In genomic region chr13:32586022-32586900, GRCh38 we compare ENCODE assay signal across 8 cellular contexts. TPM values are rescaled to one million over a fixed set of nuclear protein-coding genes. Genes with fewer than 3 reads are reported as not detected.
DNase-seq lines count a peak whose midpoint lies in the region; ATAC-seq and TF ChIP-seq lines count a peak whose summit lies in the region.

Gene PDS5B (plus strand): TSS chr13:32586452. CDS start chr13:32648773, 62,321 bp downstream.

- no peaks in the 10 kb centered on the region for H3K27me3 ChIP-seq in CD4-positive, alpha-beta T cell (ENCODE audit: control insufficient read depth, insufficient read depth, low read length)

- peak; percentile 87 to 96 (median 94) for DNase-seq in CD4-positive, alpha-beta T cell
- DNase-seq in NCI-H82 treated with DMSO at 0.1 percent for 48 hours (lab: John Stamatoyannopoulos, UW; ENCODE audit: unreplicated experiment) (peak; percentile 25), ecto neural progenitor cell (ENCODE audit: low spot score) (peak; percentile 96), lower leg skin (ENCODE audit: low spot score in 2 of 2) (peak; percentile 92 to 98)
- DNase-seq in activated CD4-positive, alpha-beta memory T cell treated with anti-CD3 and anti-CD28 coated beads, Interleukin-2, amount 10 ng/mL, durations not matched to agents 7 days and 5 days: peak; percentile 95
- DNase-seq in stimulated activated CD4-positive, alpha-beta T cell treated with anti-CD3 and anti-CD28 coated beads, Interleukin-4, amount 100 ng/mL, for 48 hours (ENCODE audit: low read depth in 2 of 2): peak; percentile 89 to 90

- intact Hi-C loops in CD4-positive, alpha-beta T cell (cut with DNase I, micrococcal nuclease): loop anchor here (1.0 to 10.0 kb wide), 10 partner anchors 48 to 1231 kb away; partner anchors contain the start of genes RFC3 (in 2 of the 2), BRCA2 (in 1 of the 2), N4BP2L1 (in 1 of the 2) and N4BP2L2 (in 1 of the 2)
- intact Hi-C loops in lower leg skin (cut with DNase I; ENCODE audit: low total_unique reads): loop anchor here (5.0 kb wide), 1 partner anchor 956 kb away; no protein-coding TSS in a partner anchor

- ATAC-seq in CD4-positive, alpha-beta T cell (ENCODE audit: poor library complexity): peak; percentile 91
- ATAC-seq in GM19438 (IDR thresholded peaks at IDR 0.05; ENCODE audit: low read depth, unreplicated experiment): peak; percentile 83
- peak; percentile 52 for ATAC-seq in HG03575 (IDR thresholded peaks at IDR 0.05; ENCODE audit: extremely low read depth, insufficient number of reproducible peaks, low FRiP score, unreplicated experiment)

- H3K27ac ChIP-seq in CD4-positive, alpha-beta T cell (ENCODE audit: low read depth, low read length): peak within 1 kb of the TSS; percentile 55

- H3K27ac Mint-ChIP-seq in CD4-positive, alpha-beta T cell: peak within 1 kb of the TSS; percentile 93
- peak within 1 kb of the TSS; percentile 92 for H3K27ac Mint-ChIP-seq in activated CD4-positive, alpha-beta memory T cell treated with anti-CD3 and anti-CD28 coated beads, Interleukin-2, amount 10 ng/mL, durations not matched to agents 7 days and 5 days

- no peaks in the 10 kb centered on the region for H3K27me3 Mint-ChIP-seq in CD4-positive, alpha-beta T cell
- peaks cover 3% of the 10 kb centered on the region for H3K27me3 Mint-ChIP-seq in activated CD4-positive, alpha-beta memory T cell treated with anti-CD3 and anti-CD28 coated beads, Interleukin-2, amount 10 ng/mL, durations not matched to agents 7 days and 5 days

- no peaks in the 10 kb centered on the region for H3K9me3 Mint-ChIP-seq in CD4-positive, alpha-beta T cell
- no peaks in the 10 kb centered on the region for H3K9me3 Mint-ChIP-seq in activated CD4-positive, alpha-beta memory T cell treated with anti-CD3 and anti-CD28 coated beads, Interleukin-2, amount 10 ng/mL, durations not matched to agents 7 days and 5 days

- TF ChIP-seq CTCF in CD4-positive, alpha-beta T cell (IDR thresholded peaks at IDR 0.05): peak; percentile 55
- TF ChIP-seq CTCF in lower leg skin (IDR thresholded peaks at IDR 0.05): peak in 1 of 3 donors; percentile 11

- 0 to 1% methylated on average over 51 to 53 of the region's 97 CpGs for WGBS in lower leg skin, 2 donors

- no peak for TF ChIP-seq POLR2A in lower leg skin (IDR thresholded peaks at IDR 0.05)

- H3K36me3 Mint-ChIP-seq in CD4-positive, alpha-beta T cell (ENCODE audit: low read depth): peaks cover 13% of the 10 kb centered on the region
- H3K36me3 Mint-ChIP-seq in activated CD4-positive, alpha-beta memory T cell treated with anti-CD3 and anti-CD28 coated beads, Interleukin-2, amount 10 ng/mL, durations not matched to agents 7 days and 5 days (ENCODE audit: low read depth): peaks cover 10% of the 10 kb centered on the region

- peaks cover 42% of the 10 kb centered on the region for H3K4me1 Mint-ChIP-seq in CD4-positive, alpha-beta T cell (ENCODE audit: low read depth)
- H3K4me1 Mint-ChIP-seq in activated CD4-positive, alpha-beta memory T cell treated with anti-CD3 and anti-CD28 coated beads, Interleukin-2, amount 10 ng/mL, durations not matched to agents 7 days and 5 days: peaks cover 40% of the 10 kb centered on the region

- H3K4me3 Mint-ChIP-seq in CD4-positive, alpha-beta T cell: peak within 1 kb of the TSS; percentile 97
- peak within 1 kb of the TSS; percentile 93 for H3K4me3 Mint-ChIP-seq in activated CD4-positive, alpha-beta memory T cell treated with anti-CD3 and anti-CD28 coated beads, Interleukin-2, amount 10 ng/mL, durations not matched to agents 7 days and 5 days

- CTCF ChIA-PET in CD4-positive, alpha-beta T cell (lab: Charles Lee): interaction anchor here (0.7 to 6.9 kb wide), 25 partner anchors 12 to 1591 kb away, joined by 3 to 111 read pairs (median 4); partner anchors contain the start of genes N4BP2L1 and N4BP2L2
- CTCF ChIA-PET in activated CD4-positive, alpha-beta memory T cell treated with anti-CD3 and anti-CD28 coated beads, Interleukin-2, amount 10 ng/mL, durations not matched to agents 7 days and 5 days (lab: Charles Lee): interaction anchor here (0.5 to 4.4 kb wide), 50 partner anchors 9 to 1200 kb away, joined by 3 to 52 read pairs (median 4); partner anchors contain the start of genes BRCA2, N4BP2L2 and ZAR1L

- peak within 1 kb of the TSS; percentile 69 for H3K4me3 ChIP-seq in lower leg skin (ENCODE audit: low read depth, poor library complexity, severe bottlenecking)

- no peaks in the 10 kb centered on the region for H3K9me3 ChIP-seq in CD4-positive, alpha-beta T cell (ENCODE audit: control insufficient read depth, low read length)

- POLR2A ChIA-PET in CD4-positive, alpha-beta T cell (lab: Charles Lee): interaction anchor here (0.6 to 2.9 kb wide), 21 partner anchors 48 to 957 kb away, joined by 3 to 35 read pairs (median 6); partner anchors contain the start of genes BRCA2, N4BP2L1, N4BP2L2 and ZAR1L
- POLR2A ChIA-PET in activated CD4-positive, alpha-beta memory T cell treated with anti-CD3 and anti-CD28 coated beads, Interleukin-2, amount 10 ng/mL, durations not matched to agents 7 days and 5 days (lab: Charles Lee): interaction anchor here (0.5 to 2.0 kb wide), 22 partner anchors 45 to 1137 kb away, joined by 3 to 13 read pairs (median 4); partner anchors contain the start of genes BRCA2, N4BP2L1, N4BP2L2 and ZAR1L

RNA-seq across cellular contexts. Expression of gene PDS5B, which starts in this region (rescaled TPM):
- total RNA-seq in CD4-positive, alpha-beta T cell: 10 to 100 TPM; 39.8 to 40.6 TPM
- total RNA-seq in activated CD4-positive, alpha-beta memory T cell treated with anti-CD3 and anti-CD28 coated beads, Interleukin-2, amount 10 ng/mL, durations not matched to agents 7 days and 5 days: 10 to 100 TPM; 59.5 to 60.6 TPM
- total RNA-seq in lower leg skin: 10 to 100 TPM; 18.5 to 25.4 (median 23.4) TPM

Comparison
In these comparisons a context has a peak if more than half of its experiments do, and no peak if none do; other contexts are left out.
1. Peak in every context shown above with its lines: DNase-seq, ATAC-seq, H3K4me3 ChIP-seq and H3K27ac ChIP-seq.
2. DNase-seq: peak in every context shown above with its lines; median percentile 96 in ecto neural progenitor cell; 95 in activated CD4-positive, alpha-beta memory T cell treated with anti-CD3 and anti-CD28 coated beads, Interleukin-2, amount 10 ng/mL, durations not matched to agents 7 days and 5 days; 95 in lower leg skin; 94 in CD4-positive, alpha-beta T cell; 90 in stimulated activated CD4-positive, alpha-beta T cell treated with anti-CD3 and anti-CD28 coated beads, Interleukin-4, amount 100 ng/mL, for 48 hours; 25 in NCI-H82 treated with DMSO at 0.1 percent for 48 hours.